8 cellular contexts compared by ENCODE assay signal in genomic region chr12:120265203-120265482, GRCh38. TPM values are rescaled to one million over a fixed set of nuclear protein-coding genes. Genes with fewer than 3 reads are reported as not detected.
DNase-seq lines count a peak whose midpoint lies in the region; ATAC-seq, FAIRE-seq and TF ChIP-seq lines count a peak whose summit lies in the region.

No MANE protein-coding gene starts in this region.

- H3K9me3 ChIP-seq in HCT116 (ENCODE audit: control insufficient read depth in 1 of 2, insufficient read depth in 1 of 2, low read depth in 1 of 2, low read length in 2 of 2) (no peaks in the 10 kb centered on the region), astrocyte (ENCODE audit: insufficient read depth, low read depth, low read length) (no peaks in the 10 kb centered on the region), lung (ENCODE audit: control insufficient read depth in 2 of 2, insufficient read depth in 1 of 2, low read length in 1 of 2) (no peaks in the 10 kb centered on the region), vagina (no peaks in the 10 kb centered on the region)

- H2AFZ ChIP-seq in HCT116 (ENCODE audit: low read depth, low read length, poor library complexity, severe bottlenecking) (no peak overlapping the region), astrocyte (ENCODE audit: low read depth, low read length) (no peak overlapping the region)

- H3K4me3 ChIP-seq in AG04449 (ENCODE audit: low read depth, low read length) (peak overlapping the region; percentile 81), HCT116 (replicated peaks in 1 of 2; ENCODE audit: low read depth in 1 of 2, low read length in 2 of 2) (peak overlapping the region; percentile 66 to 85), astrocyte (ENCODE audit: insufficient read depth, low read depth, low read length) (peak overlapping the region; percentile 88), lung (peak overlapping the region; percentile 75), vagina (peak overlapping the region; percentile 69 to 94)

- TF ChIP-seq POLR2A in HCT116 (IDR thresholded peaks at IDR 0.05; ENCODE audit: borderline replicate concordance, extremely low read depth, insufficient read depth, insufficient read length) (no peak), vagina (IDR thresholded peaks at IDR 0.05) (no peak), GM12891 (IDR thresholded peaks at IDR 0.05; ENCODE audit: low read depth, low read length) (no peak)

- H3K27me3 Mint-ChIP-seq in astrocyte (ENCODE audit: low read depth, unreplicated experiment) = no peaks in the 10 kb centered on the region

- H3K9me2 ChIP-seq in HCT116 (ENCODE audit: insufficient read depth) = no peaks in the 10 kb centered on the region

- H3K9me3 Mint-ChIP-seq in astrocyte (ENCODE audit: unreplicated experiment) = no peaks in the 10 kb centered on the region

- H3K36me3 Mint-ChIP-seq in astrocyte (ENCODE audit: low read depth, unreplicated experiment) = peaks cover 9% of the 10 kb centered on the region

- H3K4me1 Mint-ChIP-seq in astrocyte (ENCODE audit: low read depth, unreplicated experiment) = peaks cover 29% of the 10 kb centered on the region

- peak overlapping the region; percentile 97 for H3K4me3 Mint-ChIP-seq in astrocyte (ENCODE audit: unreplicated experiment)

- H3K79me2 ChIP-seq in HCT116 (ENCODE audit: insufficient read depth, low read length) (peaks cover 53% of the 10 kb centered on the region), astrocyte (ENCODE audit: insufficient read depth, low read length) (peaks cover 53% of the 10 kb centered on the region)

- POLR2A ChIA-PET in AG04449 (lab: Yijun Ruan, JAX) = interaction anchor here (1.0 to 8.1 kb wide), 8 partner anchors 8 to 69 kb away, joined by 3 to 134 read pairs (median 6); partner anchors contain the start of genes RNU4-2 and RPLP0
- POLR2A ChIA-PET in HCT116 (lab: Charles Lee) = interaction anchor here (0.8 to 8.6 kb wide), 6 partner anchors 8 to 69 kb away, joined by 3 to 123 read pairs (median 24); partner anchors contain the start of genes RNU4-1, RNU4-2 and RPLP0

- ATAC-seq in HCT116 (no peak), lung (ENCODE audit: insufficient read depth, low FRiP score) (no peak)
- no peak for ATAC-seq in activated CD4-positive, CD25-positive, alpha-beta regulatory T cell treated with anti-CD3 and anti-CD28 coated beads, Interleukin-2, amount 50 U/mL, for 24 hours

- H3K4me2 ChIP-seq in HCT116 (ENCODE audit: low read length) (peak overlapping the region; percentile 85), astrocyte (ENCODE audit: low read length) (peak overlapping the region; percentile 100)

- RAD21 ChIA-PET in HCT116 (lab: Charles Lee; ENCODE audit: low non-redundant PET in 1 of 2, low total read pairs in 2 of 2, uncharacterized antibody in 2 of 2, unreplicated experiment in 2 of 2) = interaction anchor here (0.6 to 6.5 kb wide), 10 partner anchors 26 to 64 kb away, joined by 3 to 62 read pairs (median 6); partner anchors contain the start of genes RNU4-2 (in 1 of the 2) and RPLP0 (in 1 of the 2)

- no TSS peak for BruUV-seq in HCT116 (replicated peaks; lab: Mats Ljungman, UMichigan)

- H3K9ac ChIP-seq in HCT116 (ENCODE audit: low read length) = peak overlapping the region; percentile 89
- peak overlapping the region; percentile 88 for H3K9ac ChIP-seq in astrocyte (ENCODE audit: low read length)

- peak overlapping the region; percentile 93 for H3K27ac ChIP-seq in HCT116 (ENCODE audit: low read depth, low read length)
- peak overlapping the region; percentile 41 for H3K27ac ChIP-seq in astrocyte (ENCODE audit: low read depth, low read length)
- peak overlapping the region; percentile 87 to 95 for H3K27ac ChIP-seq in lung (ENCODE audit: low read depth in 1 of 2, low read length in 1 of 2)
- peak overlapping the region; percentile 86 for H3K27ac ChIP-seq in vagina

- FAIRE-seq in astrocyte (lab: Jason Lieb, UNC) (no peak), GM12891 (lab: Jason Lieb, UNC) (no peak)

- peaks cover 0 to 7% of the 10 kb centered on the region in 2 experiments; a peak in 1 of 4 replicates for H3K36me3 ChIP-seq in HCT116 (ENCODE audit: control insufficient read depth in 1 of 2, insufficient read depth in 2 of 2, low read length in 2 of 2)
- H3K36me3 ChIP-seq in astrocyte (ENCODE audit: insufficient read depth, low read length) = no peaks in the 10 kb centered on the region
- H3K36me3 ChIP-seq in lung (ENCODE audit: control insufficient read depth in 2 of 2, insufficient read depth in 2 of 2, low read length in 2 of 2) = no peaks in the 10 kb centered on the region
- no peaks in the 10 kb centered on the region for H3K36me3 ChIP-seq in vagina

- TF ChIP-seq CTCF in AG04449 (IDR thresholded peaks at IDR 0.05; ENCODE audit: insufficient read depth, low read length, missing control alignments) (no peak), HCT116 (IDR thresholded peaks at IDR 0.05 in 2 of 3, conservative IDR thresholded peaks at IDR 0.05 in 1 of 3; ENCODE audit: borderline replicate concordance in 1 of 3, insufficient read depth in 1 of 3, low read depth in 2 of 3, low read length in 2 of 3) (no peak), astrocyte (IDR thresholded peaks at IDR 0.05; ENCODE audit: insufficient read depth, low read depth, low read length) (no peak), lung (IDR thresholded peaks at IDR 0.05; ENCODE audit: control extremely low read depth, extremely low read depth) (no peak), vagina (IDR thresholded peaks at IDR 0.05) (no peak)

- CTCF ChIA-PET in AG04449 (lab: Yijun Ruan, JAX) = interaction anchor here (0.8 to 26.2 kb wide), 16 partner anchors 10 to 66 kb away, joined by 3 to 1066 read pairs (median 8); partner anchors contain the start of genes RNU4-1, RNU4-2, RPLP0 and SIRT4
- CTCF ChIA-PET in HCT116 (lab: Charles Lee) = interaction anchor here (0.6 to 8.7 kb wide), 15 partner anchors 8 to 253 kb away, joined by 3 to 181 read pairs (median 6); partner anchors contain the start of genes RAB35, RNU4-2 and RPLP0

- intact Hi-C loops in HCT116 (cut with micrococcal nuclease) (loop anchor here (1.0 kb wide), 1 partner anchor 37 kb away; no protein-coding TSS in a partner anchor), vagina (cut with DNase I) (loop anchor here (2.0 kb wide), 1 partner anchor 36 kb away; no protein-coding TSS in a partner anchor)

- DNase-seq in AG04449 (ENCODE audit: low read depth, low spot score) = no peak
- DNase-seq in HCT116 (ENCODE audit: low read depth, low spot score) = no peak
- no peak for DNase-seq in astrocyte (ENCODE audit: low read depth)
- DNase-seq in lung (ENCODE audit: low spot score) = peak; percentile 35
- no peak for DNase-seq in vagina (ENCODE audit: extremely low spot score in 2 of 2)
- no peak for DNase-seq in stimulated activated CD4-positive, alpha-beta T cell treated with anti-CD3 and anti-CD28 coated beads, Interleukin-4, amount 100 ng/mL, for 4 hours
- no peak for DNase-seq in GM12891 (ENCODE audit: insufficient read length, low spot score)

- H3K27me3 ChIP-seq in HCT116 (ENCODE audit: insufficient read depth, low read length) = no peaks in the 10 kb centered on the region
- no peaks in the 10 kb centered on the region for H3K27me3 ChIP-seq in astrocyte (ENCODE audit: insufficient read depth, low read length)
- H3K27me3 ChIP-seq in lung (ENCODE audit: control insufficient read depth, insufficient read depth) = no peaks in the 10 kb centered on the region
- no peaks in the 10 kb centered on the region for H3K27me3 ChIP-seq in vagina

- H3K4me1 ChIP-seq in HCT116 (ENCODE audit: control insufficient read depth in 1 of 2, insufficient read depth in 2 of 2, low read length in 2 of 2) (peaks cover 41 to 60% of the 10 kb centered on the region in 2 experiments), astrocyte (ENCODE audit: insufficient read depth, low read length) (peaks cover 34% of the 10 kb centered on the region), lung (ENCODE audit: control insufficient read depth in 2 of 2, insufficient read depth in 2 of 2, low read length in 2 of 2) (peaks cover 13 to 27% of the 10 kb centered on the region in 2 donors), vagina (peaks cover 54% of the 10 kb centered on the region)

- H4K20me1 ChIP-seq in HCT116 (ENCODE audit: insufficient read depth) = no peaks in the 10 kb centered on the region
- H4K20me1 ChIP-seq in astrocyte (ENCODE audit: insufficient read depth, low read length) = peaks cover 47% of the 10 kb centered on the region

- 1% methylated on average over 17 to 21 of the region's 21 CpGs for WGBS in lung, 2 donors

- H3K27ac Mint-ChIP-seq in astrocyte (ENCODE audit: unreplicated experiment) = no peak overlapping the region

- no peak for TF ChIP-seq RAD21 in HCT116 (IDR thresholded peaks at IDR 0.05; ENCODE audit: low read depth)

TF ChIP-seq in HCT116, 20 proteins besides CTCF, POLR2A, EP300 and RAD21 (continues in another document):
- TF ChIP-seq ZFX (IDR thresholded peaks at IDR 0.05) = no peak; the same call in 1 of the 2 replicates
- TF ChIP-seq SP1 (IDR thresholded peaks at IDR 0.05; ENCODE audit: low read depth) = no peak
- TF ChIP-seq YY1 (IDR thresholded peaks at IDR 0.05; ENCODE audit: extremely low read depth, insufficient replicate concordance, low read depth, low read length) = no peak
- TF ChIP-seq EZH2 (IDR thresholded peaks at IDR 0.05) = no peak

TF ChIP-seq in GM12891, 5 proteins besides CTCF, POLR2A, EP300 and RAD21 (continues in another document):
- no peak for TF ChIP-seq TAF1 (IDR thresholded peaks at IDR 0.05; ENCODE audit: low read depth, low read length)
- no peak for TF ChIP-seq PAX5 (IDR thresholded peaks at IDR 0.05; ENCODE audit: insufficient read depth, low read length, severe bottlenecking)
- TF ChIP-seq SPI1 (IDR thresholded peaks at IDR 0.05; ENCODE audit: low read depth, low read length) = no peak
- no peak for TF ChIP-seq POU2F2 (IDR thresholded peaks at IDR 0.05; ENCODE audit: low read depth, low read length)

RNA-seq across cellular contexts. Expression of gene PXN, which starts 0.4 kb away (rescaled TPM):
- 211 TPM for total RNA-seq in HCT116 (2021; ENCODE audit: unreplicated experiment)
- 161 and 178 TPM in 2 replicates for polyA plus RNA-seq in HCT116 (2012)
- total RNA-seq in astrocyte = 126 and 151 TPM in 2 replicates
- 100 to 1,000 TPM in 1 of 2 donors, 10 to 100 TPM in 1; 81.1 to 117 TPM for total RNA-seq in lung
- 10 to 100 TPM; 81.3 to 100.0 TPM for polyA plus RNA-seq in lung
- total RNA-seq in vagina = 95.3 TPM
- 17.6 TPM for polyA plus RNA-seq in GM12891 (2012; ENCODE audit: low read depth, missing spikeins)

RNA-seq across cellular contexts. Expression of gene RNU4-2, which starts 26.6 kb away (rescaled TPM):
- 2,248 TPM for total RNA-seq in HCT116 (2021; ENCODE audit: unreplicated experiment)
- polyA plus RNA-seq in HCT116 (2012) = 37.9 and 41.5 TPM in 2 replicates
- total RNA-seq in astrocyte = 2,157 and 2,549 TPM in 2 replicates
- over 10,000 TPM in 1 of 2 donors, under 1 TPM in 1; under 0.01 to 10,045 TPM for total RNA-seq in lung
- polyA plus RNA-seq in lung = not detected
- total RNA-seq in vagina = under 0.01 TPM
- polyA plus RNA-seq in GM12891 (2012; ENCODE audit: low read depth, missing spikeins) = 266 TPM

RNA-seq across cellular contexts. Expression of gene RNU4-1, which starts 27.9 kb away (rescaled TPM):
- total RNA-seq in HCT116 (2021; ENCODE audit: unreplicated experiment) (2,323 TPM), astrocyte (2,477 and 2,591 TPM in 2 replicates), lung (1,000 to 10,000 TPM in 1 of 2 donors, under 1 TPM in 1; under 0.01 to 2,200 TPM), vagina (under 0.01 TPM)
- polyA plus RNA-seq in HCT116 (2012) = 25.9 and 42.2 TPM in 2 replicates
- polyA plus RNA-seq in lung = not detected
- polyA plus RNA-seq in GM12891 (2012; ENCODE audit: low read depth, missing spikeins) = 207 TPM

RNA-seq across cellular contexts. Expression of gene SIRT4, which starts 37.0 kb away (rescaled TPM):
- total RNA-seq in HCT116 (2021; ENCODE audit: unreplicated experiment) = 2.8 TPM
- 1.1 and 1.4 TPM in 2 replicates for polyA plus RNA-seq in HCT116 (2012)
- 2.5 and 2.7 TPM in 2 replicates for total RNA-seq in astrocyte
- total RNA-seq in lung = 1 to 10 TPM; 1.2 to 5.9 TPM
- 1 to 10 TPM in 1 of 2 donors, under 1 TPM in 1; 0.95 to 2.2 TPM for polyA plus RNA-seq in lung
- not detected for total RNA-seq in vagina
- polyA plus RNA-seq in GM12891 (2012; ENCODE audit: low read depth, missing spikeins) = 0.76 TPM

Comparison
In these comparisons a context has a peak if more than half of its experiments do, and no peak if none do; other contexts are left out.
1. H3K27ac ChIP-seq: peak in every context shown above with its lines; median percentile 93 in HCT116; 91 in lung; 86 in vagina; 41 in astrocyte.